Comparison of ENCODE assay signal across 21 cellular contexts in genomic region chr12:47850153-47851084, GRCh38. TPM values are rescaled to one million over a fixed set of nuclear protein-coding genes. Genes with fewer than 3 reads are reported as not detected.
DNase-seq lines count a peak whose midpoint lies in the region; ATAC-seq and TF ChIP-seq lines count a peak whose summit lies in the region.
"Had no signal": no experiment of that assay in that cellular context is flagged by ENCODE, and none has a peak within 500 bp of the region (broad histone marks: within the 10 kb centered on the region; RNA-seq: fewer than 3 reads in every experiment).

No MANE protein-coding gene starts in this region.

- no peak overlapping the region for H3K4me3 Mint-ChIP-seq in CD4-positive, alpha-beta T cell
- H3K4me3 Mint-ChIP-seq: activated CD4-positive, alpha-beta T cell treated with anti-CD3 and anti-CD28 coated beads, Interleukin-2, amount 10 ng/mL, durations not matched to agents 7 days and 5 days; activated naive CD4-positive, alpha-beta T cell treated with anti-CD3 and anti-CD28 coated beads, Interleukin-2, amount 50 U/mL, for 24 hours; brain; neural crest cell had no signal

- H3K9me3 Mint-ChIP-seq in CD4-positive, alpha-beta T cell: no peaks in the 10 kb centered on the region
- H3K9me3 Mint-ChIP-seq: activated CD4-positive, alpha-beta T cell treated with anti-CD3 and anti-CD28 coated beads, Interleukin-2, amount 10 ng/mL, durations not matched to agents 7 days and 5 days; activated naive CD4-positive, alpha-beta T cell treated with anti-CD3 and anti-CD28 coated beads, Interleukin-2, amount 50 U/mL, for 24 hours; brain; neural crest cell had no signal

- no peak for ATAC-seq in HG02970 (IDR thresholded peaks at IDR 0.05; ENCODE audit: low FRiP score, unreplicated experiment)
- ATAC-seq in CD4-positive, alpha-beta T cell (ENCODE audit: poor library complexity): no peak
- ATAC-seq: foreskin keratinocyte had no signal

- H3K27me3 Mint-ChIP-seq in CD4-positive, alpha-beta T cell: no peaks in the 10 kb centered on the region
- H3K27me3 Mint-ChIP-seq: activated CD4-positive, alpha-beta T cell treated with anti-CD3 and anti-CD28 coated beads, Interleukin-2, amount 10 ng/mL, durations not matched to agents 7 days and 5 days; activated naive CD4-positive, alpha-beta T cell treated with anti-CD3 and anti-CD28 coated beads, Interleukin-2, amount 50 U/mL, for 24 hours had no signal

- no peak overlapping the region for H3K27ac Mint-ChIP-seq in CD4-positive, alpha-beta T cell
- H3K27ac Mint-ChIP-seq: activated CD4-positive, alpha-beta T cell treated with anti-CD3 and anti-CD28 coated beads, Interleukin-2, amount 10 ng/mL, durations not matched to agents 7 days and 5 days; activated naive CD4-positive, alpha-beta T cell treated with anti-CD3 and anti-CD28 coated beads, Interleukin-2, amount 50 U/mL, for 24 hours had no signal

- CTCF ChIA-PET in CD4-positive, alpha-beta T cell (lab: Charles Lee): no interaction called here

- POLR2A ChIA-PET in CD4-positive, alpha-beta T cell (lab: Charles Lee): no interaction called here

- H3K4me1 Mint-ChIP-seq in CD4-positive, alpha-beta T cell (ENCODE audit: low read depth): no peaks in the 10 kb centered on the region
- H3K4me1 Mint-ChIP-seq: activated CD4-positive, alpha-beta T cell treated with anti-CD3 and anti-CD28 coated beads, Interleukin-2, amount 10 ng/mL, durations not matched to agents 7 days and 5 days; activated naive CD4-positive, alpha-beta T cell treated with anti-CD3 and anti-CD28 coated beads, Interleukin-2, amount 50 U/mL, for 24 hours; neural crest cell had no signal

- no peak for TF ChIP-seq CTCF in prostate gland (IDR thresholded peaks at IDR 0.05)
- TF ChIP-seq CTCF in CD4-positive, alpha-beta T cell (IDR thresholded peaks at IDR 0.05): no peak

- no peaks in the 10 kb centered on the region for H3K36me3 ChIP-seq in prostate gland
- H3K36me3 ChIP-seq: colonic mucosa had no signal

- DNase-seq in ELF-1 (ENCODE audit: low read depth, low spot score): peak; percentile 37
- peak; percentile 76 for DNase-seq in HuH-7.5 (ENCODE audit: low spot score)
- DNase-seq in epithelial cell of prostate (ENCODE audit: low read depth, low spot score): no peak
- DNase-seq in mesenteric fat pad (ENCODE audit: low spot score): peak; percentile 72
- no peak for DNase-seq in prostate gland (ENCODE audit: low spot score)
- no peak for DNase-seq in CD4-positive, alpha-beta T cell
- DNase-seq: activated CD4-positive, alpha-beta T cell treated with anti-CD3 and anti-CD28 coated beads, Interleukin-2, amount 10 ng/mL, durations not matched to agents 7 days and 5 days; colonic mucosa; DMS79; foreskin keratinocyte; hypothalamus; NCI-H1105; NCI-H524 treated with DMSO at 0.1 percent for 48 hours; Right ventricle myocardium superior; stimulated activated CD8-positive, alpha-beta memory T cell treated with anti-CD3 and anti-CD28 coated beads, Interleukin-4, amount 100 ng/mL, for 48 hours; T-helper 1 cell had no signal

- H3K9me3 ChIP-seq in prostate gland: no peaks in the 10 kb centered on the region
- no peaks in the 10 kb centered on the region for H3K9me3 ChIP-seq in CD4-positive, alpha-beta T cell (ENCODE audit: control insufficient read depth, low read length)
- H3K9me3 ChIP-seq: colonic mucosa had no signal

- peak overlapping the region; percentile 20 for H3K27ac ChIP-seq in epithelial cell of prostate
- no peak overlapping the region for H3K27ac ChIP-seq in prostate gland
- no peak overlapping the region for H3K27ac ChIP-seq in CD4-positive, alpha-beta T cell (ENCODE audit: low read depth, low read length)
- H3K27ac ChIP-seq: colonic mucosa, foreskin keratinocyte had no signal

- no peak for TF ChIP-seq POLR2A in prostate gland (IDR thresholded peaks at IDR 0.05)

- H3K27me3 ChIP-seq in prostate gland (replicated peaks; ENCODE audit: insufficient read depth): no peaks in the 10 kb centered on the region
- no peaks in the 10 kb centered on the region for H3K27me3 ChIP-seq in CD4-positive, alpha-beta T cell (ENCODE audit: control insufficient read depth, insufficient read depth, low read length)
- H3K27me3 ChIP-seq: colonic mucosa, foreskin keratinocyte had no signal

- no peaks in the 10 kb centered on the region for H3K4me1 ChIP-seq in prostate gland (replicated peaks)
- H3K4me1 ChIP-seq: colonic mucosa had no signal

- 71% methylated on average over 12 of the region's 12 CpGs for WGBS in prostate gland

- H3K36me3 Mint-ChIP-seq in CD4-positive, alpha-beta T cell (ENCODE audit: low read depth): no peaks in the 10 kb centered on the region
- H3K36me3 Mint-ChIP-seq: activated naive CD4-positive, alpha-beta T cell treated with anti-CD3 and anti-CD28 coated beads, Interleukin-2, amount 50 U/mL, for 24 hours; brain had no signal

- intact Hi-C loops in prostate gland (cut with DNase I): no loop called here
- intact Hi-C loops in CD4-positive, alpha-beta T cell (cut with DNase I, micrococcal nuclease): no loop called here

- H3K4me3 ChIP-seq in prostate gland: no peak overlapping the region
- H3K4me3 ChIP-seq: colonic mucosa had no signal

RNA-seq across cellular contexts. Expression of gene HDAC7, which starts 30.7 kb away (rescaled TPM):
- 105 TPM for total RNA-seq in mesenteric fat pad
- 10 to 100 TPM; 39.5 to 67.7 TPM for total RNA-seq in prostate gland
- 100 to 1,000 TPM; 116 to 122 TPM for total RNA-seq in CD4-positive, alpha-beta T cell

RNA-seq across cellular contexts. Expression of gene VDR, which starts 54.4 kb away (rescaled TPM):
- total RNA-seq in mesenteric fat pad (9.8 TPM), prostate gland (1 to 10 TPM; 3.4 to 4.3 TPM)
- 1 to 10 TPM in 1 of 2 experiments, under 1 TPM in 1; 0.93 to 1.6 TPM for total RNA-seq in CD4-positive, alpha-beta T cell
- total RNA-seq: neural crest cell, temporal lobe had no signal

Comparison
In these comparisons a context has a peak if more than half of its experiments do, and no peak if none do; other contexts are left out.
1. DNase-seq: peak in ELF-1 (single experiment), HuH-7.5 (single experiment) and mesenteric fat pad (single experiment); none in epithelial cell of prostate (single experiment), prostate gland (single experiment) and CD4-positive, alpha-beta T cell (0 of 10).